In genomic region chr1:36321119-36321951, GRCh38 we compare ENCODE assay signal across 1 cellular context.
TF ChIP-seq lines count a peak whose summit lies in the region.

No MANE protein-coding gene starts in this region.

TF ChIP-seq in K562, 482 proteins besides CTCF, POLR2A, EP300 and RAD21 (continued from another document and continues in another):
- TF ChIP-seq RREB1 (CRISPR knock-in tag; IDR thresholded peaks at IDR 0.05): peak; percentile 49; the same call in 1 of the 2 replicates
- peak; percentile 79; the same call in 1 of the 2 replicates for TF ChIP-seq DMBX1 (CRISPR knock-in tag; IDR thresholded peaks at IDR 0.05; ENCODE audit: borderline replicate concordance)
- TF ChIP-seq GTF2F1 (IDR thresholded peaks at IDR 0.05; ENCODE audit: low read depth, low read length): no peak
- TF ChIP-seq, protein P1, sequence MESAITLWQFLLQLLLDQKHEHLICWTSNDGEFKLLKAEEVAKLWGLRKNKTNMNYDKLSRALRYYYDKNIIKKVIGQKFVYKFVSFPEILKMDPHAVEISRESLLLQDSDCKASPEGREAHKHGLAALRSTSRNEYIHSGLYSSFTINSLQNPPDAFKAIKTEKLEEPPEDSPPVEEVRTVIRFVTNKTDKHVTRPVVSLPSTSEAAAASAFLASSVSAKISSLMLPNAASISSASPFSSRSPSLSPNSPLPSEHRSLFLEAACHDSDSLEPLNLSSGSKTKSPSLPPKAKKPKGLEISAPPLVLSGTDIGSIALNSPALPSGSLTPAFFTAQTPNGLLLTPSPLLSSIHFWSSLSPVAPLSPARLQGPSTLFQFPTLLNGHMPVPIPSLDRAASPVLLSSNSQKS (CRISPR knock-in tag; IDR thresholded peaks at IDR 0.05): no peak
- TF ChIP-seq FOXM1 (IDR thresholded peaks at IDR 0.05; ENCODE audit: low read depth): no peak
- TF ChIP-seq FOXM1 (CRISPR knock-in tag; IDR thresholded peaks at IDR 0.05; ENCODE audit: low read depth): peak; percentile 95
- no peak for TF ChIP-seq E4F1 (CRISPR knock-in tag; IDR thresholded peaks at IDR 0.05; ENCODE audit: borderline replicate concordance)
- TF ChIP-seq HCFC1 (IDR thresholded peaks at IDR 0.05; ENCODE audit: low read depth, low read length): peak; percentile 53; the same call in 1 of the 2 replicates
- TF ChIP-seq FOXP1 (CRISPR knock-in tag; IDR thresholded peaks at IDR 0.05): peak; percentile 97
- 0 out of 2 replicates have a peak, but pooled peaks have one; percentile 3 for TF ChIP-seq MTF1 (CRISPR knock-in tag; IDR thresholded peaks at IDR 0.05; ENCODE audit: borderline replicate concordance)
- TF ChIP-seq, protein P2, sequence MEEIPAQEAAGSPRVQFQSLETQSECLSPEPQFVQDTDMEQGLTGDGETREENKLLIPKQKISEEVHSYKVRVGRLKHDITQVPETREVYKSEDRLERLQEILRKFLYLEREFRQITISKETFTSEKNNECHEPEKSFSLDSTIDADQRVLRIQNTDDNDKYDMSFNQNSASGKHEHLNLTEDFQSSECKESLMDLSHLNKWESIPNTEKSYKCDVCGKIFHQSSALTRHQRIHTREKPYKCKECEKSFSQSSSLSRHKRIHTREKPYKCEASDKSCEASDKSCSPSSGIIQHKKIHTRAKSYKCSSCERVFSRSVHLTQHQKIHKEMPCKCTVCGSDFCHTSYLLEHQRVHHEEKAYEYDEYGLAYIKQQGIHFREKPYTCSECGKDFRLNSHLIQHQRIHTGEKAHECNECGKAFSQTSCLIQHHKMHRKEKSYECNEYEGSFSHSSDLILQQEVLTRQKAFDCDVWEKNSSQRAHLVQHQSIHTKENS (CRISPR knock-in tag; IDR thresholded peaks at IDR 0.05): no peak
- no peak for TF ChIP-seq NCOA4 (IDR thresholded peaks at IDR 0.05; ENCODE audit: partially characterized antibody)
- TF ChIP-seq ZNF780A (CRISPR knock-in tag; IDR thresholded peaks at IDR 0.05): no peak
- TF ChIP-seq ATF1 (CRISPR knock-in tag; IDR thresholded peaks at IDR 0.05): no peak
- TF ChIP-seq ATF1 (tag; IDR thresholded peaks at IDR 0.05): peak; percentile 82
- no peak for TF ChIP-seq MCM3 (IDR thresholded peaks at IDR 0.05)
- TF ChIP-seq RBFOX2 (IDR thresholded peaks at IDR 0.05; ENCODE audit: low read depth, low read length): peak; percentile 93
- no peak for TF ChIP-seq U2AF2 (optimal IDR thresholded peaks at IDR 0.05; ENCODE audit: low read depth, low read length)
- TF ChIP-seq, protein P3, sequence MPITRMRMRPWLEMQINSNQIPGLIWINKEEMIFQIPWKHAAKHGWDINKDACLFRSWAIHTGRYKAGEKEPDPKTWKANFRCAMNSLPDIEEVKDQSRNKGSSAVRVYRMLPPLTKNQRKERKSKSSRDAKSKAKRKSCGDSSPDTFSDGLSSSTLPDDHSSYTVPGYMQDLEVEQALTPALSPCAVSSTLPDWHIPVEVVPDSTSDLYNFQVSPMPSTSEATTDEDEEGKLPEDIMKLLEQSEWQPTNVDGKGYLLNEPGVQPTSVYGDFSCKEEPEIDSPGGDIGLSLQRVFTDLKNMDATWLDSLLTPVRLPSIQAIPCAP (CRISPR knock-in tag; IDR thresholded peaks at IDR 0.05; ENCODE audit: borderline replicate concordance): peak; percentile 83; the same call in 1 of the 2 replicates
- TF ChIP-seq EHMT2 (IDR thresholded peaks at IDR 0.05): no peak
- 0 out of 2 replicates have a peak, but pooled peaks have one; percentile 16 for TF ChIP-seq CLOCK (CRISPR knock-in tag; IDR thresholded peaks at IDR 0.05; ENCODE audit: borderline replicate concordance)
- TF ChIP-seq, protein P4, sequence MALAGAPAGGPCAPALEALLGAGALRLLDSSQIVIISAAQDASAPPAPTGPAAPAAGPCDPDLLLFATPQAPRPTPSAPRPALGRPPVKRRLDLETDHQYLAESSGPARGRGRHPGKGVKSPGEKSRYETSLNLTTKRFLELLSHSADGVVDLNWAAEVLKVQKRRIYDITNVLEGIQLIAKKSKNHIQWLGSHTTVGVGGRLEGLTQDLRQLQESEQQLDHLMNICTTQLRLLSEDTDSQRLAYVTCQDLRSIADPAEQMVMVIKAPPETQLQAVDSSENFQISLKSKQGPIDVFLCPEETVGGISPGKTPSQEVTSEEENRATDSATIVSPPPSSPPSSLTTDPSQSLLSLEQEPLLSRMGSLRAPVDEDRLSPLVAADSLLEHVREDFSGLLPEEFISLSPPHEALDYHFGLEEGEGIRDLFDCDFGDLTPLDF (CRISPR knock-in tag; IDR thresholded peaks at IDR 0.05): peak; percentile 98
- no peak for TF ChIP-seq FOXA1 (IDR thresholded peaks at IDR 0.05; ENCODE audit: borderline replicate concordance)
- TF ChIP-seq NCOR1 (IDR thresholded peaks at IDR 0.05): peak; percentile 80
- TF ChIP-seq ZNF75A (CRISPR knock-in tag; IDR thresholded peaks at IDR 0.05): no peak; the same call in 1 of the 2 replicates
- no peak for TF ChIP-seq MECOM (CRISPR knock-in tag; IDR thresholded peaks at IDR 0.05)
- peak; percentile 97 for TF ChIP-seq ZFX (CRISPR knock-in tag; IDR thresholded peaks at IDR 0.05)
- TF ChIP-seq, protein P5, sequence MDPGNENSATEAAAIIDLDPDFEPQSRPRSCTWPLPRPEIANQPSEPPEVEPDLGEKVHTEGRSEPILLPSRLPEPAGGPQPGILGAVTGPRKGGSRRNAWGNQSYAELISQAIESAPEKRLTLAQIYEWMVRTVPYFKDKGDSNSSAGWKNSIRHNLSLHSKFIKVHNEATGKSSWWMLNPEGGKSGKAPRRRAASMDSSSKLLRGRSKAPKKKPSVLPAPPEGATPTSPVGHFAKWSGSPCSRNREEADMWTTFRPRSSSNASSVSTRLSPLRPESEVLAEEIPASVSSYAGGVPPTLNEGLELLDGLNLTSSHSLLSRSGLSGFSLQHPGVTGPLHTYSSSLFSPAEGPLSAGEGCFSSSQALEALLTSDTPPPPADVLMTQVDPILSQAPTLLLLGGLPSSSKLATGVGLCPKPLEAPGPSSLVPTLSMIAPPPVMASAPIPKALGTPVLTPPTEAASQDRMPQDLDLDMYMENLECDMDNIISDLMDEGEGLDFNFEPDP (CRISPR knock-in tag; IDR thresholded peaks at IDR 0.05): no peak
- no peak for TF ChIP-seq PHB (CRISPR knock-in tag; IDR thresholded peaks at IDR 0.05)
- TF ChIP-seq ZFP36 (IDR thresholded peaks at IDR 0.05; ENCODE audit: low read depth, low read length, partially characterized antibody): no peak
- peak; percentile 60 for TF ChIP-seq KDM5B (IDR thresholded peaks at IDR 0.05; ENCODE audit: insufficient replicate concordance, low read depth, low read length)
- TF ChIP-seq CXXC5 (CRISPR knock-in tag; IDR thresholded peaks at IDR 0.05): peak; percentile 94
- TF ChIP-seq RFX5 (IDR thresholded peaks at IDR 0.05; ENCODE audit: low read depth, low read length): no peak
- peak; percentile 91; the same call in 1 of the 2 replicates for TF ChIP-seq CREB3L1 (IDR thresholded peaks at IDR 0.05; ENCODE audit: borderline replicate concordance, low read depth)
- TF ChIP-seq DEAF1 (CRISPR knock-in tag; IDR thresholded peaks at IDR 0.05): no peak
- TF ChIP-seq, protein P6, sequence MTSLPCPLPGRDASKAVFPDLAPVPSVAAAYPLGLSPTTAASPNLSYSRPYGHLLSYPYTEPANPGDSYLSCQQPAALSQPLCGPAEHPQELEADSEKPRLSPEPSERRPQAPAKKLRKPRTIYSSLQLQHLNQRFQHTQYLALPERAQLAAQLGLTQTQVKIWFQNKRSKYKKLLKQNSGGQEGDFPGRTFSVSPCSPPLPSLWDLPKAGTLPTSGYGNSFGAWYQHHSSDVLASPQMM (CRISPR knock-in tag; IDR thresholded peaks at IDR 0.05): no peak
- TF ChIP-seq POLR2G (IDR thresholded peaks at IDR 0.05; ENCODE audit: low read depth, low read length): peak; percentile 91
- TF ChIP-seq ZBTB17 (CRISPR knock-in tag; IDR thresholded peaks at IDR 0.05): peak; percentile 67; the same call in 1 of the 2 replicates
- no peak for TF ChIP-seq ETS2 (tag; IDR thresholded peaks at IDR 0.05; ENCODE audit: borderline replicate concordance, poor library complexity, severe bottlenecking)
- TF ChIP-seq XRCC3 (IDR thresholded peaks at IDR 0.05): no peak
- no peak; the same call in none of the 2 replicates for TF ChIP-seq E2F3 (CRISPR knock-in tag; IDR thresholded peaks at IDR 0.05)
